11 cellular contexts compared by ENCODE assay signal in genomic region chr11:22634897-22635629, GRCh38. TPM values are rescaled to one million over a fixed set of nuclear protein-coding genes. Genes with fewer than 3 reads are reported as not detected.
DNase-seq lines count a peak whose midpoint lies in the region; ATAC-seq and TF ChIP-seq lines count a peak whose summit lies in the region.
"Had no signal": no experiment of that assay in that cellular context is flagged by ENCODE, and none has a peak within 500 bp of the region (broad histone marks: within the 10 kb centered on the region; RNA-seq: fewer than 3 reads in every experiment).

No MANE protein-coding gene starts in this region.

- H3K4me1 Mint-ChIP-seq in activated naive CD4-positive, alpha-beta T cell treated with anti-CD3 and anti-CD28 coated beads for 36 hours (ENCODE audit: low read depth) = no peaks in the 10 kb centered on the region

- no peak overlapping the region for H3K4me3 Mint-ChIP-seq in activated naive CD4-positive, alpha-beta T cell treated with anti-CD3 and anti-CD28 coated beads for 36 hours

- H3K9ac ChIP-seq in smooth muscle cell (ENCODE audit: low read depth) = no peak overlapping the region
- H3K9ac ChIP-seq: BLaER1 treated with 17β-estradiol and CSF1 and Interleukin-3, amounts not matched to agents 10 nM and 100 nM had no signal

- peaks cover 3% of the 10 kb centered on the region for H3K27me3 Mint-ChIP-seq in activated naive CD4-positive, alpha-beta T cell treated with anti-CD3 and anti-CD28 coated beads for 36 hours (ENCODE audit: low read depth)

- H3K9me3 ChIP-seq in Peyer's patch (no peaks in the 10 kb centered on the region), spleen (no peaks in the 10 kb centered on the region), HAP-1 (no peaks in the 10 kb centered on the region), smooth muscle cell (replicated peaks; ENCODE audit: low read depth) (no peaks in the 10 kb centered on the region)
- H3K9me3 ChIP-seq: BLaER1 treated with 17β-estradiol and CSF1 and Interleukin-3, amounts not matched to agents 10 nM and 100 nM; gastrocnemius medialis had no signal

- in situ Hi-C loops in HAP-1 (cut with MboI; ENCODE audit: low sequenced_read_pairs) = no loop called here

- ATAC-seq in activated naive CD4-positive, alpha-beta T cell treated with anti-CD3 and anti-CD28 coated beads, Interleukin-2, amount 50 U/mL, for 72 hours = peak; percentile 41 to 53
- ATAC-seq in GM19397 (IDR thresholded peaks at IDR 0.05; ENCODE audit: unreplicated experiment) = no peak
- ATAC-seq: gastrocnemius medialis had no signal

- CTCF ChIA-PET in activated naive CD4-positive, alpha-beta T cell treated with anti-CD3 and anti-CD28 coated beads for 36 hours (lab: Charles Lee) = no interaction called here

- TF ChIP-seq CTCF in Peyer's patch (IDR thresholded peaks at IDR 0.05) (peak in 1 of 6 experiments; percentile 20), fibroblast of mammary gland (conservative IDR thresholded peaks at IDR 0.05; ENCODE audit: control insufficient read depth, insufficient read depth, low read depth, low read length) (no peak), spleen (IDR thresholded peaks at IDR 0.05 in 8 of 11, conservative IDR thresholded peaks at IDR 0.05 in 3 of 11) (no peak), smooth muscle cell (IDR thresholded peaks at IDR 0.05; ENCODE audit: borderline replicate concordance, insufficient read depth, poor library complexity, severe bottlenecking) (no peak)

- peaks cover 0 to 16% of the 10 kb centered on the region in 2 donors for H3K36me3 Mint-ChIP-seq in activated naive CD4-positive, alpha-beta T cell treated with anti-CD3 and anti-CD28 coated beads, Interleukin-2, amount 50 U/mL, for 72 hours
- H3K36me3 Mint-ChIP-seq in activated naive CD4-positive, alpha-beta T cell treated with anti-CD3 and anti-CD28 coated beads for 36 hours (ENCODE audit: low read depth) = peaks cover 2% of the 10 kb centered on the region

- H3K9me3 Mint-ChIP-seq in activated naive CD4-positive, alpha-beta T cell treated with anti-CD3 and anti-CD28 coated beads, Interleukin-2, amount 50 U/mL, for 72 hours = peaks cover 0 to 3% of the 10 kb centered on the region in 2 donors
- H3K9me3 Mint-ChIP-seq in activated naive CD4-positive, alpha-beta T cell treated with anti-CD3 and anti-CD28 coated beads for 36 hours = no peaks in the 10 kb centered on the region

- intact Hi-C loops in activated naive CD4-positive, alpha-beta T cell treated with anti-CD3 and anti-CD28 coated beads for 36 hours (cut with micrococcal nuclease) = no loop called here
- intact Hi-C loops in spleen (cut with DNase I; ENCODE audit: low total_unique reads) = no loop called here

- H3K36me3 ChIP-seq in Peyer's patch (no peaks in the 10 kb centered on the region), spleen (no peaks in the 10 kb centered on the region), HAP-1 (replicated peaks) (no peaks in the 10 kb centered on the region), smooth muscle cell (ENCODE audit: low read depth) (no peaks in the 10 kb centered on the region)
- H3K36me3 ChIP-seq: BLaER1 treated with 17β-estradiol and CSF1 and Interleukin-3, amounts not matched to agents 10 nM and 100 nM; gastrocnemius medialis had no signal

- H3K4me1 ChIP-seq in Peyer's patch = peaks cover 0 to 7% (median 0%) of the 10 kb centered on the region in 4 donors
- no peaks in the 10 kb centered on the region for H3K4me1 ChIP-seq in spleen
- peaks cover 2% of the 10 kb centered on the region; the same call in 1 of the 2 replicates for H3K4me1 ChIP-seq in HAP-1
- H3K4me1 ChIP-seq in smooth muscle cell (ENCODE audit: low read depth) = peaks cover 5% of the 10 kb centered on the region
- H3K4me1 ChIP-seq: gastrocnemius medialis had no signal

- H3K27ac ChIP-seq in Peyer's patch = peak overlapping the region in 2 of 4 donors; percentile 56 to 69
- no peak overlapping the region for H3K27ac ChIP-seq in spleen
- H3K27ac ChIP-seq in smooth muscle cell (ENCODE audit: low read depth) = no peak overlapping the region
- H3K27ac ChIP-seq: BLaER1 treated with 17β-estradiol and CSF1 and Interleukin-3, amounts not matched to agents 10 nM and 100 nM; gastrocnemius medialis had no signal

- TF ChIP-seq POLR2A in Peyer's patch (IDR thresholded peaks at IDR 0.05) (no peak), spleen (IDR thresholded peaks at IDR 0.05) (no peak)

- no peak overlapping the region for H3K4me2 ChIP-seq in smooth muscle cell

- DNase-seq in activated naive CD4-positive, alpha-beta T cell treated with anti-CD3 and anti-CD28 coated beads, Interleukin-2, amount 50 U/mL, for 72 hours (ENCODE audit: low spot score in 2 of 2) = no peak
- DNase-seq in activated naive CD4-positive, alpha-beta T cell treated with anti-CD3 and anti-CD28 coated beads for 36 hours = no peak
- DNase-seq in Peyer's patch (peak in 2 of 3 donors; percentile 56 to 66), fibroblast of mammary gland (ENCODE audit: low read depth) (peak; percentile 61), spleen (peak; percentile 40), HAP-1 (ENCODE audit: low spot score in 2 of 2) (no peak), smooth muscle cell (lab: John Stamatoyannopoulos, UW; ENCODE audit: unreplicated experiment) (no peak)
- DNase-seq: activated naive CD4-positive, alpha-beta T cell treated with Interleukin-2 at 50 U/mL for 16 hours; gastrocnemius medialis had no signal

- 90 to 96% (median 92%) methylated on average over 3 of the region's 3 CpGs for WGBS in spleen, 5 donors
- 81% methylated on average over 3 of the region's 3 CpGs for WGBS in smooth muscle cell (ENCODE audit: low lambda C conversion rate)

- H2AFZ ChIP-seq in smooth muscle cell (ENCODE audit: low read depth) = no peak overlapping the region

- H4K20me1 ChIP-seq in smooth muscle cell (ENCODE audit: low read depth) = no peaks in the 10 kb centered on the region
- H4K20me1 ChIP-seq: BLaER1 treated with 17β-estradiol and CSF1 and Interleukin-3, amounts not matched to agents 10 nM and 100 nM had no signal

- no peak overlapping the region for H3K27ac Mint-ChIP-seq in activated naive CD4-positive, alpha-beta T cell treated with anti-CD3 and anti-CD28 coated beads, Interleukin-2, amount 50 U/mL, for 72 hours
- H3K27ac Mint-ChIP-seq in activated naive CD4-positive, alpha-beta T cell treated with anti-CD3 and anti-CD28 coated beads for 36 hours = no peak overlapping the region

- H3F3A ChIP-seq in smooth muscle cell (ENCODE audit: low read depth) = no peaks in the 10 kb centered on the region

- no peak overlapping the region for H3K4me3 ChIP-seq in Peyer's patch
- no peak overlapping the region for H3K4me3 ChIP-seq in fibroblast of mammary gland (ENCODE audit: control insufficient read depth, low read depth, low read length)
- H3K4me3 ChIP-seq in spleen = no peak overlapping the region
- H3K4me3 ChIP-seq in HAP-1 = no peak overlapping the region
- H3K4me3 ChIP-seq in smooth muscle cell = no peak overlapping the region
- H3K4me3 ChIP-seq: BLaER1 treated with 17β-estradiol and CSF1 and Interleukin-3, amounts not matched to agents 10 nM and 100 nM; gastrocnemius medialis had no signal

- H3K27me3 ChIP-seq in Peyer's patch (no peaks in the 10 kb centered on the region), spleen (replicated peaks in 1 of 7) (no peaks in the 10 kb centered on the region), HAP-1 (ENCODE audit: low read depth) (0 out of 2 replicates have a peak, but pooled peaks cover 2% of the 10 kb centered on the region), smooth muscle cell (ENCODE audit: low read depth) (no peaks in the 10 kb centered on the region)
- H3K27me3 ChIP-seq: BLaER1 treated with 17β-estradiol and CSF1 and Interleukin-3, amounts not matched to agents 10 nM and 100 nM; gastrocnemius medialis had no signal

- no peaks in the 10 kb centered on the region for H3K79me2 ChIP-seq in smooth muscle cell (ENCODE audit: low read depth)

RNA-seq across cellular contexts. Expression of gene FANCF, which starts 9.4 kb away (rescaled TPM):
- 10 to 100 TPM in 1 of 2 donors, 1 to 10 TPM in 1; 5.1 to 13.8 TPM for total RNA-seq in activated naive CD4-positive, alpha-beta T cell treated with anti-CD3 and anti-CD28 coated beads, Interleukin-2, amount 50 U/mL, for 72 hours
- total RNA-seq in activated naive CD4-positive, alpha-beta T cell treated with anti-CD3 and anti-CD28 coated beads for 36 hours = 1 to 10 TPM; 7.9 to 9.0 TPM
- total RNA-seq in Peyer's patch = 10 to 100 TPM in 3 of 4 donors, 1 to 10 TPM in 1; 10.0 to 11.6 (median 11.4) TPM
- 10 to 100 TPM; 12.2 to 15.7 (median 13.2) TPM for total RNA-seq in spleen
- 10 to 100 TPM; 12.2 to 14.3 (median 13.6) TPM for polyA plus RNA-seq in spleen
- total RNA-seq in smooth muscle cell = 7.2 and 8.6 TPM in 2 replicates
- 5.6 and 7.0 TPM in 2 replicates for polyA plus RNA-seq in smooth muscle cell

RNA-seq across cellular contexts. Expression of gene GAS2, which starts 31.3 kb away (rescaled TPM):
- total RNA-seq in activated naive CD4-positive, alpha-beta T cell treated with anti-CD3 and anti-CD28 coated beads, Interleukin-2, amount 50 U/mL, for 72 hours = 1 to 10 TPM; 2.0 to 3.2 TPM
- total RNA-seq in activated naive CD4-positive, alpha-beta T cell treated with anti-CD3 and anti-CD28 coated beads for 36 hours = 1 to 10 TPM in 1 of 2 experiments, under 1 TPM in 1; 0.62 to 1.2 TPM
- total RNA-seq in Peyer's patch (10 to 100 TPM in 1 of 4 donors, 1 to 10 TPM in 3; 5.8 to 10.7 (median 8.7) TPM), spleen (1 to 10 TPM; 1.7 to 9.1 (median 2.4) TPM), smooth muscle cell (0.31 and 0.36 TPM in 2 replicates)
- polyA plus RNA-seq in spleen (1 to 10 TPM; 1.1 to 1.4 (median 1.3) TPM), smooth muscle cell (0.71 and 1.3 TPM in 2 replicates)

Comparison
In these comparisons a context has a peak if more than half of its experiments do, and no peak if none do; other contexts are left out.
1. DNase-seq: peak in Peyer's patch (2 of 3), fibroblast of mammary gland (single experiment) and spleen (single experiment); none in activated naive CD4-positive, alpha-beta T cell treated with anti-CD3 and anti-CD28 coated beads, Interleukin-2, amount 50 U/mL, for 72 hours (0 of 2), activated naive CD4-positive, alpha-beta T cell treated with anti-CD3 and anti-CD28 coated beads for 36 hours (single experiment), HAP-1 (0 of 2) and smooth muscle cell (single experiment).